ENCODE assay signal across 13 cellular contexts in genomic region chr10:109899578-109900355, GRCh38. TPM values are rescaled to one million over a fixed set of nuclear protein-coding genes. Genes with fewer than 3 reads are reported as not detected.
DNase-seq lines count a peak whose midpoint lies in the region; ATAC-seq and TF ChIP-seq lines count a peak whose summit lies in the region.
"Had no signal": no experiment of that assay in that cellular context is flagged by ENCODE, and none has a peak within 500 bp of the region (broad histone marks: within the 10 kb centered on the region; RNA-seq: fewer than 3 reads in every experiment).

No MANE protein-coding gene starts in this region.

- H3K4me1 Mint-ChIP-seq in activated CD8-positive, alpha-beta T cell treated with anti-CD3 and anti-CD28 coated beads for 36 hours (ENCODE audit: low read depth), result peaks cover 63% of the 10 kb centered on the region

- peak overlapping the region; percentile 35 for H3K4me3 ChIP-seq in ACC112 (ENCODE audit: low read depth, low read length)
- no peak overlapping the region for H3K4me3 ChIP-seq in fibroblast of lung (replicated peaks in 1 of 4; ENCODE audit: control extremely low read depth in 1 of 4, insufficient read depth in 1 of 4, low read depth in 3 of 4, low read length in 4 of 4)
- H3K4me3 ChIP-seq in ovary, result no peak overlapping the region
- H3K4me3 ChIP-seq: GM23338, spleen had no signal

- intact Hi-C loops in activated CD8-positive, alpha-beta T cell treated with anti-CD3 and anti-CD28 coated beads for 36 hours (cut with micrococcal nuclease), result no loop called here
- intact Hi-C loops in ovary (cut with DNase I), result loop anchor here in 2 of 4 donors (10.0 kb wide), 2 partner anchors 105 to 325 kb away; partner anchors contain the start of gene ADD3 (in 1 of the 2)

- H3K4me1 ChIP-seq in ACC112 (ENCODE audit: control insufficient read depth, insufficient read depth, low read length, unreplicated experiment) (peaks cover 67% of the 10 kb centered on the region), fibroblast of lung (ENCODE audit: control insufficient read depth, extremely low read depth, insufficient read depth, low read length) (peaks cover 17% of the 10 kb centered on the region), ovary (ENCODE audit: insufficient read depth) (peaks cover 36% of the 10 kb centered on the region)

- H3K9me3 ChIP-seq in fibroblast of lung (ENCODE audit: control insufficient read depth, insufficient read depth, low read depth, low read length) (no peaks in the 10 kb centered on the region), ovary (no peaks in the 10 kb centered on the region)
- H3K9me3 ChIP-seq: spleen had no signal

- no peaks in the 10 kb centered on the region for H4K20me1 ChIP-seq in fibroblast of lung (ENCODE audit: control insufficient read depth, extremely low read depth, insufficient read depth, low read length)

- H3K36me3 Mint-ChIP-seq in activated CD8-positive, alpha-beta T cell treated with anti-CD3 and anti-CD28 coated beads for 36 hours (ENCODE audit: low read depth), result peaks cover 67% of the 10 kb centered on the region

- H3K27me3 Mint-ChIP-seq in activated CD8-positive, alpha-beta T cell treated with anti-CD3 and anti-CD28 coated beads for 36 hours, result no peaks in the 10 kb centered on the region
- H3K27me3 Mint-ChIP-seq: B cell had no signal

- H3K9ac ChIP-seq in fibroblast of lung (ENCODE audit: insufficient read depth, low read length), result no peak overlapping the region

- POLR2A ChIA-PET in activated CD8-positive, alpha-beta T cell treated with anti-CD3 and anti-CD28 coated beads for 36 hours (lab: Charles Lee), result interaction anchor here (0.6 kb wide), 1 partner anchor 40 kb away, joined by 3 read pairs; no protein-coding TSS in a partner anchor

- no peak overlapping the region for H3K4me3 Mint-ChIP-seq in activated CD8-positive, alpha-beta T cell treated with anti-CD3 and anti-CD28 coated beads for 36 hours
- H3K4me3 Mint-ChIP-seq: B cell, GM23338 had no signal

- H3K9me3 Mint-ChIP-seq in activated CD8-positive, alpha-beta T cell treated with anti-CD3 and anti-CD28 coated beads for 36 hours, result no peaks in the 10 kb centered on the region
- H3K9me3 Mint-ChIP-seq: GM23338 had no signal

- ATAC-seq in activated CD8-positive, alpha-beta T cell treated with anti-CD3 and anti-CD28 coated beads for 36 hours, result no peak
- ATAC-seq in GM18868 (IDR thresholded peaks at IDR 0.05; ENCODE audit: unreplicated experiment) (no peak), GM18861 (IDR thresholded peaks at IDR 0.05; ENCODE audit: unreplicated experiment) (no peak)
- ATAC-seq: GM23338 had no signal

- H3K27ac ChIP-seq in ACC112 (ENCODE audit: low read depth, low read length), result peak overlapping the region; percentile 98
- peak overlapping the region; percentile 32 for H3K27ac ChIP-seq in fibroblast of lung (ENCODE audit: insufficient read depth, low read length)
- peak overlapping the region; percentile 23 to 40 for H3K27ac ChIP-seq in ovary

- H3K79me2 ChIP-seq in ACC112 (ENCODE audit: control insufficient read depth, insufficient read depth, low read length, unreplicated experiment) (peaks cover 42% of the 10 kb centered on the region), fibroblast of lung (ENCODE audit: control insufficient read depth, insufficient read depth, low read length) (peaks cover 4% of the 10 kb centered on the region)

- TF ChIP-seq POLR2A in ovary (IDR thresholded peaks at IDR 0.05), result no peak

- H3K27me3 ChIP-seq in ACC112 (ENCODE audit: insufficient read depth, low read length) (no peaks in the 10 kb centered on the region), fibroblast of lung (ENCODE audit: control insufficient read depth, insufficient read depth, low read length) (no peaks in the 10 kb centered on the region), ovary (no peaks in the 10 kb centered on the region)
- H3K27me3 ChIP-seq: spleen had no signal

- H3K4me2 ChIP-seq in fibroblast of lung (ENCODE audit: extremely low read depth, insufficient read depth, low read length), result peak overlapping the region; percentile 11
- H3K4me2 ChIP-seq: GM23338 had no signal

- H2AFZ ChIP-seq in ACC112 (ENCODE audit: low read length, unreplicated experiment) (no peak overlapping the region), fibroblast of lung (ENCODE audit: low read length) (no peak overlapping the region)
- H2AFZ ChIP-seq: GM23338 had no signal

- H3K36me3 ChIP-seq in ACC112 (ENCODE audit: insufficient read depth, low read length), result peaks cover 14% of the 10 kb centered on the region; the same call in 1 of the 2 replicates
- no peaks in the 10 kb centered on the region for H3K36me3 ChIP-seq in fibroblast of lung (ENCODE audit: control insufficient read depth, insufficient read depth, low read length)
- no peaks in the 10 kb centered on the region for H3K36me3 ChIP-seq in ovary

- CTCF ChIA-PET in activated CD8-positive, alpha-beta T cell treated with anti-CD3 and anti-CD28 coated beads for 36 hours (lab: Charles Lee), result interaction anchor here (1.1 to 1.6 kb wide), 2 partner anchors 16 to 164 kb away, joined by 3 to 9 read pairs; no protein-coding TSS in a partner anchor

- no peak for DNase-seq in activated CD8-positive, alpha-beta T cell treated with anti-CD3 and anti-CD28 coated beads for 36 hours
- DNase-seq in fibroblast of lung (ENCODE audit: low read depth in 2 of 2) (peak; percentile 47 to 78), ovary (peak in 2 of 5 donors; percentile 56 to 79), HuH-7.5 (ENCODE audit: low spot score) (no peak), GM19238 (ENCODE audit: insufficient read length, low spot score) (no peak)
- DNase-seq: head of caudate nucleus, NCI-H2029, spleen had no signal

- no peak for TF ChIP-seq CTCF in activated CD8-positive, alpha-beta T cell treated with anti-CD3 and anti-CD28 coated beads for 36 hours (IDR thresholded peaks at IDR 0.05)
- TF ChIP-seq CTCF in fibroblast of lung (conservative IDR thresholded peaks at IDR 0.05 in 1 of 2, IDR thresholded peaks at IDR 0.05 in 1 of 2; ENCODE audit: low read depth in 1 of 2, low read length in 2 of 2) (no peak), ovary (IDR thresholded peaks at IDR 0.05) (no peak)

- H3K27ac Mint-ChIP-seq in activated CD8-positive, alpha-beta T cell treated with anti-CD3 and anti-CD28 coated beads for 36 hours, result peak overlapping the region; percentile 17
- H3K27ac Mint-ChIP-seq: B cell, GM23338 had no signal

- 32 to 47% (median 39%) methylated on average over 8 of the region's 8 CpGs for WGBS in ovary, 3 donors

- no peak for TF ChIP-seq EP300 in ovary (IDR thresholded peaks at IDR 0.05)

RNA-seq across cellular contexts. Expression of gene XPNPEP1, which starts 23.5 kb away (rescaled TPM):
- total RNA-seq in activated CD8-positive, alpha-beta T cell treated with anti-CD3 and anti-CD28 coated beads for 36 hours, result 10 to 100 TPM; 96.5 to 97.0 TPM
- total RNA-seq in fibroblast of lung (86.5 and 93.5 TPM in 2 replicates), ovary (10 to 100 TPM; 39.6 to 70.7 (median 47.1) TPM)
- polyA plus RNA-seq in fibroblast of lung (119 and 135 TPM in 2 replicates), ovary (10 to 100 TPM; 27.2 to 70.4 TPM)
- 44.9 and 46.1 TPM in 2 replicates for polyA plus RNA-seq in fibroblast of lung (2012)
- 562 and 600 TPM in 2 replicates for polyA minus RNA-seq in fibroblast of lung (ENCODE audit: low replicate concordance)

Comparison
In these comparisons a context has a peak if more than half of its experiments do, and no peak if none do; other contexts are left out.
1. H3K27ac ChIP-seq: peak in every context shown above with its lines; median percentile 98 in ACC112; 32 in fibroblast of lung; 32 in ovary.
2. DNase-seq: peak in fibroblast of lung (2 of 2); none in activated CD8-positive, alpha-beta T cell treated with anti-CD3 and anti-CD28 coated beads for 36 hours (single experiment), HuH-7.5 (single experiment) and GM19238 (single experiment).